In the genomic region with DNA sequence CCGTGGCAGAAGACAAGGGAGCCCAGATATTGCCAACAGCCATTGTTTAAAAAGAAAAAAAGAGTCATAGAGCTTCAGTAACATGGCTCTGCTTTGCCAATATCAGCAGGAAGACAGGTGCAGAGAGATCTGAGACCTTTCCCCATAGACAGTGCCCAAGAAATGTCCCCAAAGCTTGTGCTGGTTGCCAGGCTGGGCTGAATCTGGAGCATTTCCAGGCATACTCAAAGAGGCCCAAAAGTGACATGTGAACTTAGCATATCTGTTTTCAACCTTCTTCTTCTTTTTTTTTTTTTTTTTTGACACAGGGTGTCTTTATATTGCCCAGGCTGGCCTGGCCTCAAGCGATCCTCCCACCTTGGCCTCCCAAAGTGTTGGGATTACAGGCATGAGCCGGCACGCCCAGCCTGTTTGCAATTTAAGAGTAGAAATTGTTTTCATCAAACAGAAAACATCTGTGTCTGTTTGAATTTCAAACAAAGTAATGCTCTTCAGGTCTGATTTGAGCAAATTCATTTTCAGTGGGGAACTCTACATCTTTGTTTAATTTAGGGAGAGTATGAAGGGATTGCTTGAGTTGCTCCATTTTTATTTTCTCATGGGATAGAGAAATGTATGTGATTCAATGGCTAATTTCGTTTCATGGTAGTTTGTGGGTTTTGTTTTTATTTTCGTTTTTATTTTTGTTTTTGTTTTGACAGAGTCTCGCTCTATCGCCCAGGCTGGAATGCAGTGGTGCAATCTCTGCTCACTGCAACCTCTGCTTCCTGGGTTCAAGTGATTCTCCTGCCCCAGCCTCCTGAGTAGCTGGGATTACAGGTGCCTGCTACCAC, we compare ENCODE assay signal across 1 cellular context.
TF ChIP-seq lines count a peak whose summit lies in the region.

No MANE protein-coding gene starts in this region.

TF ChIP-seq in HepG2, 621 proteins besides CTCF, POLR2A, EP300 and RAD21 (continued from another document):
- TF ChIP-seq, protein P1, sequence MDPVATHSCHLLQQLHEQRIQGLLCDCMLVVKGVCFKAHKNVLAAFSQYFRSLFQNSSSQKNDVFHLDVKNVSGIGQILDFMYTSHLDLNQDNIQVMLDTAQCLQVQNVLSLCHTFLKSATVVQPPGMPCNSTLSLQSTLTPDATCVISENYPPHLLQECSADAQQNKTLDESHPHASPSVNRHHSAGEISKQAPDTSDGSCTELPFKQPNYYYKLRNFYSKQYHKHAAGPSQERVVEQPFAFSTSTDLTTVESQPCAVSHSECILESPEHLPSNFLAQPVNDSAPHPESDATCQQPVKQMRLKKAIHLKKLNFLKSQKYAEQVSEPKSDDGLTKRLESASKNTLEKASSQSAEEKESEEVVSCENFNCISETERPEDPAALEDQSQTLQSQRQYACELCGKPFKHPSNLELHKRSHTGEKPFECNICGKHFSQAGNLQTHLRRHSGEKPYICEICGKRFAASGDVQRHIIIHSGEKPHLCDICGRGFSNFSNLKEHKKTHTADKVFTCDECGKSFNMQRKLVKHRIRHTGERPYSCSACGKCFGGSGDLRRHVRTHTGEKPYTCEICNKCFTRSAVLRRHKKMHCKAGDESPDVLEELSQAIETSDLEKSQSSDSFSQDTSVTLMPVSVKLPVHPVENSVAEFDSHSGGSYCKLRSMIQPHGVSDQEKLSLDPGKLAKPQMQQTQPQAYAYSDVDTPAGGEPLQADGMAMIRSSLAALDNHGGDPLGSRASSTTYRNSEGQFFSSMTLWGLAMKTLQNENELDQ (CRISPR knock-in tag; IDR thresholded peaks at IDR 0.05; ENCODE audit: borderline replicate concordance), result no peak
- TF ChIP-seq ZC3H4 (CRISPR knock-in tag; IDR thresholded peaks at IDR 0.05; ENCODE audit: borderline replicate concordance) (no peak), ZNF235 (CRISPR knock-in tag; IDR thresholded peaks at IDR 0.05; ENCODE audit: borderline replicate concordance) (no peak), ZNF33A (CRISPR knock-in tag; IDR thresholded peaks at IDR 0.05; ENCODE audit: borderline replicate concordance) (no peak), POGZ (CRISPR knock-in tag; IDR thresholded peaks at IDR 0.05) (no peak), SIN3B (IDR thresholded peaks at IDR 0.05; ENCODE audit: low read length) (no peak), SMARCE1 (IDR thresholded peaks at IDR 0.05; ENCODE audit: borderline replicate concordance) (no peak), REPIN1 (CRISPR knock-in tag; IDR thresholded peaks at IDR 0.05; ENCODE audit: borderline replicate concordance, low read depth) (no peak), MAF1 (CRISPR knock-in tag; IDR thresholded peaks at IDR 0.05; ENCODE audit: borderline replicate concordance) (no peak), XRCC5 (optimal IDR thresholded peaks at IDR 0.05; ENCODE audit: low read length) (no peak)
- TF ChIP-seq, protein P2, sequence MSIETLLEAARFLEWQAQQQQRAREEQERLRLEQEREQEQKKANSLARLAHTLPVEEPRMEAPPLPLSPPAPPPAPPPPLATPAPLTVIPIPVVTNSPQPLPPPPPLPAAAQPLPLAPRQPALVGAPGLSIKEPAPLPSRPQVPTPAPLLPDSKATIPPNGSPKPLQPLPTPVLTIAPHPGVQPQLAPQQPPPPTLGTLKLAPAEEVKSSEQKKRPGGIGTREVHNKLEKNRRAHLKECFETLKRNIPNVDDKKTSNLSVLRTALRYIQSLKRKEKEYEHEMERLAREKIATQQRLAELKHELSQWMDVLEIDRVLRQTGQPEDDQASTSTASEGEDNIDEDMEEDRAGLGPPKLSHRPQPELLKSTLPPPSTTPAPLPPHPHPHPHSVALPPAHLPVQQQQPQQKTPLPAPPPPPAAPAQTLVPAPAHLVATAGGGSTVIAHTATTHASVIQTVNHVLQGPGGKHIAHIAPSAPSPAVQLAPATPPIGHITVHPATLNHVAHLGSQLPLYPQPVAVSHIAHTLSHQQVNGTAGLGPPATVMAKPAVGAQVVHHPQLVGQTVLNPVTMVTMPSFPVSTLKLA (IDR thresholded peaks at IDR 0.05), result no peak
